ENCODE assay signal across 1 cellular context in genomic region chr3:159757341-159758060, GRCh38.
TF ChIP-seq lines count a peak whose summit lies in the region.

No MANE protein-coding gene starts in this region.

TF ChIP-seq in IMR-90, 13 proteins besides CTCF, POLR2A, EP300 and RAD21 (continued from another document):
- TF ChIP-seq, protein P1, sequence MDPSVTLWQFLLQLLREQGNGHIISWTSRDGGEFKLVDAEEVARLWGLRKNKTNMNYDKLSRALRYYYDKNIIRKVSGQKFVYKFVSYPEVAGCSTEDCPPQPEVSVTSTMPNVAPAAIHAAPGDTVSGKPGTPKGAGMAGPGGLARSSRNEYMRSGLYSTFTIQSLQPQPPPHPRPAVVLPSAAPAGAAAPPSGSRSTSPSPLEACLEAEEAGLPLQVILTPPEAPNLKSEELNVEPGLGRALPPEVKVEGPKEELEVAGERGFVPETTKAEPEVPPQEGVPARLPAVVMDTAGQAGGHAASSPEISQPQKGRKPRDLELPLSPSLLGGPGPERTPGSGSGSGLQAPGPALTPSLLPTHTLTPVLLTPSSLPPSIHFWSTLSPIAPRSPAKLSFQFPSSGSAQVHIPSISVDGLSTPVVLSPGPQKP (IDR thresholded peaks at IDR 0.05; ENCODE audit: borderline replicate concordance, low read depth, low read length), result no peak
TF ChIP-seq in IMR-90: peak in this region for 0.
